In the genomic region with DNA sequence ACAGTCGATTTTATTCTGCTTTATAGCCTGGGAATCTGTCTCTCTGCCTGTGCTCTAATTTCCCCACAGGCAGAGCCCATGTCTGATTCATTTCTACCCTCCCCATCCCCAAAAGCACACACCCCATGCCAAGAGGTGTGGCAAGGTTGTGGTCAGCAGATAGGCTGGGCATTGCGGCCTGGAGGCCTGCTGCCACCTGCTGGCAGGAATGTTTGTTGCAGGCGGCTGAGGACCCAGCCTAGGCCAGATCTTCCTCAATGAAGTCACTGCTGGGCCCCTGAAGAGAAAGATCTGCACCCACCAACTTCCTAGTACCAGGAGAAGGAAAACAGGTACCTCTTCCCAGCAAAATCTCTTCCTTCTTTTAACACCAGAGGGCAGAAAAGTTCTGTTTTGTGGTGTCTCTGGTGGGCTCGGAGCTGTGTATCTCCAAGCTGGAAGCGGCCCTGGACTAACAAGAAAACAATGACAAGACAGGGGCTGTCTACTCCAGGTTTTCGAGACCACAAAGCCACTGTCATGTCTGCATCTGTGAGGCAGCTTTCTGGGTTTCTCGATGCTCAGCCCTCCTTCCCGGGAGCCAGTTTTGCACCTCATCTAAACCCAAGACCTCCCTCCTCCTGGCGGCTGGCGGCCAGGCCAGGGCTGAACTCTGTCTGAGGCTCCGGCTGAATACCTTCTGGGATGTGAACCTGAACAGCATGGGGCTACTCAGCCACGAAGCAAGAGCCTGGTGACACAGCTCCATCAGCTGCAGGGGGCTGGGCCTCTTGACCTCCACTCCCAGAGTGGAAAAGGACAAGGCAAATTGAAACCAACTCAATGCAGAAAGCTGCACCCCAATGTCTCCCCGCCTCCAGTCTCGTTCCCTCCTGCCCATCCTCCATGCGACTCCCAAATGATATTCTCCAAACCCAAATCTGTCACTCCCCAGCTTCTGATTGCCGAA, we compare ENCODE assay signal across 8 cellular contexts. TPM values are rescaled to one million over a fixed set of nuclear protein-coding genes. Genes with fewer than 3 reads are reported as not detected.
DNase-seq lines count a peak whose midpoint lies in the region; ATAC-seq and TF ChIP-seq lines count a peak whose summit lies in the region.

No MANE protein-coding gene starts in this region.

- ATAC-seq in GM19351 (IDR thresholded peaks at IDR 0.05; ENCODE audit: unreplicated experiment) (peak; percentile 78), HG03571 (IDR thresholded peaks at IDR 0.05; ENCODE audit: unreplicated experiment) (no peak)

- no peak overlapping the region for H3K9ac ChIP-seq in liver (ENCODE audit: low read depth in 1 of 2, low read length in 2 of 2)

- no peaks in the 10 kb centered on the region for H3K9me3 Mint-ChIP-seq in activated CD4-positive, alpha-beta T cell treated with anti-CD3 and anti-CD28 coated beads, Interleukin-2, amount 10 ng/mL, durations not matched to agents 7 days and 5 days

- H3K9me3 ChIP-seq in MG63 (no peaks in the 10 kb centered on the region), liver (ENCODE audit: control insufficient read depth in 4 of 4, low read length in 3 of 4) (no peaks in the 10 kb centered on the region)

- intact Hi-C loops in dorsolateral prefrontal cortex (cut with DNase I) = loop anchor here (5.0 to 10.0 kb wide), 4 partner anchors 313 to 867 kb away; partner anchors contain the start of genes NANS (in 1 of the 2), TGFBR1 (in 1 of the 2) and TRMO (in 1 of the 2)

- H3K4me1 ChIP-seq in liver (ENCODE audit: control insufficient read depth in 4 of 4, insufficient read depth in 4 of 4, low read length in 3 of 4) = peaks cover 0 to 8% (median 1%) of the 10 kb centered on the region in 4 donors

- CTCF ChIA-PET in activated CD4-positive, alpha-beta T cell treated with anti-CD3 and anti-CD28 coated beads, Interleukin-2, amount 10 ng/mL, durations not matched to agents 7 days and 5 days (lab: Charles Lee) = interaction anchor here (0.9 to 1.5 kb wide), 3 partner anchors 15 to 53 kb away, joined by 3 to 5 read pairs (median 3); partner anchors contain the start of gene GALNT12

- H3K4me3 ChIP-seq in MG63 (no peak overlapping the region), dorsolateral prefrontal cortex (peak overlapping the region in 1 of 59 donors; percentile 22), liver (ENCODE audit: low read depth in 1 of 3, low read length in 3 of 3) (no peak overlapping the region)

- no peak overlapping the region for H3K27ac Mint-ChIP-seq in activated CD4-positive, alpha-beta T cell treated with anti-CD3 and anti-CD28 coated beads, Interleukin-2, amount 10 ng/mL, durations not matched to agents 7 days and 5 days

- H3K27ac ChIP-seq in C4-2B (no peak overlapping the region), dorsolateral prefrontal cortex (peak overlapping the region in 19 of 59 donors; percentile 4 to 75 (median 37)), liver (ENCODE audit: low read depth in 1 of 2, low read length in 2 of 2) (no peak overlapping the region)

- peaks cover 16% of the 10 kb centered on the region for H3K36me3 ChIP-seq in MG63
- H3K36me3 ChIP-seq in liver (ENCODE audit: control insufficient read depth in 4 of 4, insufficient read depth in 3 of 4, low read depth in 1 of 4, low read length in 3 of 4) = no peaks in the 10 kb centered on the region

- POLR2A ChIA-PET in activated CD4-positive, alpha-beta T cell treated with anti-CD3 and anti-CD28 coated beads, Interleukin-2, amount 10 ng/mL, durations not matched to agents 7 days and 5 days (lab: Charles Lee) = no interaction called here

- WGBS in liver = 72% methylated on average over 16 of the region's 16 CpGs

- H3K4me1 Mint-ChIP-seq in activated CD4-positive, alpha-beta T cell treated with anti-CD3 and anti-CD28 coated beads, Interleukin-2, amount 10 ng/mL, durations not matched to agents 7 days and 5 days = peaks cover 20% of the 10 kb centered on the region

- H3K27me3 Mint-ChIP-seq in activated CD4-positive, alpha-beta T cell treated with anti-CD3 and anti-CD28 coated beads, Interleukin-2, amount 10 ng/mL, durations not matched to agents 7 days and 5 days = no peaks in the 10 kb centered on the region

- TF ChIP-seq RAD21 in liver (IDR thresholded peaks at IDR 0.05) = peak; percentile 79 to 86

- DNase-seq in MG63 (peak; percentile 94), dorsolateral prefrontal cortex (peak; percentile 64 to 88 (median 76))
- peak; percentile 62 for DNase-seq in activated CD4-positive, alpha-beta T cell treated with anti-CD3 and anti-CD28 coated beads, Interleukin-2, amount 10 ng/mL, durations not matched to agents 7 days and 5 days
- DNase-seq in stimulated activated CD8-positive, alpha-beta memory T cell treated with anti-CD3 and anti-CD28 coated beads, Interleukin-12 subunit alpha, Interleukin-12 subunit beta, amount 100 ng/mL, for 1 hour (ENCODE audit: low read depth) = peak; percentile 26

- TF ChIP-seq CTCF in C4-2B (conservative IDR thresholded peaks at IDR 0.05) (peak; percentile 99), dorsolateral prefrontal cortex (IDR thresholded peaks at IDR 0.05 in 54 of 56, conservative IDR thresholded peaks at IDR 0.05 in 2 of 56; ENCODE audit: low read depth in 1 of 56, partially characterized antibody in 56 of 56) (peak; percentile 92 to 100 (median 98)), liver (IDR thresholded peaks at IDR 0.05; ENCODE audit: low read depth, low read length, missing input control) (peak; percentile 97)

- H3K27me3 ChIP-seq in MG63 (no peaks in the 10 kb centered on the region), dorsolateral prefrontal cortex (no peaks in the 10 kb centered on the region), liver (ENCODE audit: control insufficient read depth in 4 of 4, insufficient read depth in 4 of 4, low read length in 3 of 4) (no peaks in the 10 kb centered on the region)

- H3K4me3 Mint-ChIP-seq in activated CD4-positive, alpha-beta T cell treated with anti-CD3 and anti-CD28 coated beads, Interleukin-2, amount 10 ng/mL, durations not matched to agents 7 days and 5 days = no peak overlapping the region

- H3K36me3 Mint-ChIP-seq in activated CD4-positive, alpha-beta T cell treated with anti-CD3 and anti-CD28 coated beads, Interleukin-2, amount 10 ng/mL, durations not matched to agents 7 days and 5 days (ENCODE audit: low read depth) = no peaks in the 10 kb centered on the region

TF ChIP-seq in liver, 16 proteins besides CTCF, POLR2A, EP300 and RAD21:
- TF ChIP-seq FOXA1 (IDR thresholded peaks at IDR 0.05) (no peak), SP1 (IDR thresholded peaks at IDR 0.05) (peak; percentile 17)

RNA-seq across cellular contexts. Expression of gene ANKS6, which starts 4.9 kb away (rescaled TPM):
- 7.8 and 29.1 TPM in 2 replicates for total RNA-seq in MG63 (2014; rRNA removed; shearing (Covaris generic); ENCODE audit: low replicate concordance)
- total RNA-seq in activated CD4-positive, alpha-beta T cell treated with anti-CD3 and anti-CD28 coated beads, Interleukin-2, amount 10 ng/mL, durations not matched to agents 7 days and 5 days = 1 to 10 TPM; 5.6 to 5.9 TPM
- total RNA-seq in dorsolateral prefrontal cortex = 10 to 100 TPM; 21.8 to 47.3 (median 33.7) TPM
- total RNA-seq in liver = 1 to 10 TPM; 1.9 to 6.3 TPM
- polyA plus RNA-seq in liver = 1 to 10 TPM; 2.3 to 3.5 TPM

RNA-seq across cellular contexts. Expression of gene GALNT12, which starts 16.0 kb away (rescaled TPM):
- total RNA-seq in MG63 (2014; rRNA removed; shearing (Covaris generic); ENCODE audit: low replicate concordance) = 0.22 and 0.99 TPM in 2 replicates
- total RNA-seq in activated CD4-positive, alpha-beta T cell treated with anti-CD3 and anti-CD28 coated beads, Interleukin-2, amount 10 ng/mL, durations not matched to agents 7 days and 5 days = 10 to 100 TPM in 1 of 2 experiments, 1 to 10 TPM in 1; 9.7 to 10.1 TPM
- total RNA-seq in dorsolateral prefrontal cortex (1 to 10 TPM; 1.6 to 9.7 (median 3.9) TPM), liver (1 to 10 TPM in 1 of 2 donors, under 1 TPM in 1; 0.25 to 1.4 TPM)
- under 1 TPM in 1 of 2 donors, not detected in 1; 0.16 TPM for polyA plus RNA-seq in liver

Comparison
In these comparisons a context has a peak if more than half of its experiments do, and no peak if none do; other contexts are left out.
1. DNase-seq: peak in every context shown above with its lines; median percentile 94 in MG63; 76 in dorsolateral prefrontal cortex; 62 in activated CD4-positive, alpha-beta T cell treated with anti-CD3 and anti-CD28 coated beads, Interleukin-2, amount 10 ng/mL, durations not matched to agents 7 days and 5 days; 26 in stimulated activated CD8-positive, alpha-beta memory T cell treated with anti-CD3 and anti-CD28 coated beads, Interleukin-12 subunit alpha, Interleukin-12 subunit beta, amount 100 ng/mL, for 1 hour.